In the genomic region with DNA sequence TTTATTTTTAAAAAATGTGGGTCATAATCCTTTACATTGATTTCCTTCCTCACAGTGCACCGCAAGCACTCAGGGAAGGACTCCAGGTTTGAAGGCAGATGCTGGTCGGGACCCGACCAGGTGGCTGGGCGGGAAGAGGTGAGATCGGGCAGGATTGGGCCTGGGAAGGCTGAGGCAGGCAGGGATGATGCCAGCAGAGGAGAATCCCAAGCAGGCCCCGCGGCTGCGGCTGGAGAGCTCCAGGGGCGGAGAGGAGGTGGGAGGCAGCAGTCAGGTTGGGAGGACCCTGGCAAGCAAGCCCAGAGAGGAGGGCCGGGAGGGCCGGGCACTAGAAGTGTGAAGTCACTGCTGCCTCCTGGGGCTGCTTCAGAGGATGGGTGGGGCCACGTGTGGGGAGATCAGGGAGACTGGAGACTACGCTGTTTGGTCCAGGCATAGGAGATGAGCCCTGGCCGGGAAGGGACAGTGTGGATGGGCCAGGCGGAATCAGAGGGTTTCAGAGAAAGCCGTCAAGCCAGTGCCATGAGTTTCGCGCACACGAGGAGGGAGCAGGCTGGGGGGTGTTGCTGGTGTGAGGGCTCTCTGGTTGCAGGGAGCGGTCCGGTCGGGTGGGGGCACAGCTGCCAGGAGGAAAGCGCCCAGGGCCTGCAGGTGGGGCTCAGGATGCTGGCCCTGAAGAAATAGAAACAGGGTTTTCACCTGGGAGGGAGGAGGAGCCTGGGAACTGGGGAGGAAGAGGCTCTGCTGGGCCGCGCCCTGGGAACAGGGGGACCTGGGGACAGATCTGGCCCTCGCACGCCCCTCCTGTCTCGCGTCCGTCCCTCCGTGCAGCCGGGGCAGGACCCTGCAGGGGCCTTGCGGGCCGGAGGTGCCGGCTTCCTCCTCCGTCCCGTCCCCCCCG, we compare ENCODE assay signal across 1 cellular context.
A peak's percentile ranks its signal among the peaks of the same experiment; 100 is the strongest.
TF ChIP-seq lines count a peak whose summit lies in the region.

No MANE protein-coding gene starts in this region.

TF ChIP-seq in HEK293, 187 proteins besides CTCF, POLR2A, EP300 and RAD21 (continued from another document):
- TF ChIP-seq ZBTB11 (tag by site-specific recombination; conservative IDR thresholded peaks at IDR 0.05; ENCODE audit: low read depth) (0 out of 2 replicates have a peak, but pooled peaks have one; percentile 30), KLF1 (tag by site-specific recombination; IDR thresholded peaks at IDR 0.05) (peak; percentile 86), ZNF157 (tag by site-specific recombination; IDR thresholded peaks at IDR 0.05) (no peak), ZNF529 (tag by site-specific recombination; IDR thresholded peaks at IDR 0.05; ENCODE audit: insufficient replicate concordance) (no peak), YY1 (tag by site-specific recombination; IDR thresholded peaks at IDR 0.05) (no peak), ZNF302 (tag by site-specific recombination; IDR thresholded peaks at IDR 0.05; ENCODE audit: low read depth) (no peak), ZSCAN30 (tag by site-specific recombination; IDR thresholded peaks at IDR 0.05) (no peak), ZIC2 (tag by site-specific recombination; IDR thresholded peaks at IDR 0.05) (0 out of 2 replicates have a peak, but pooled peaks have one; percentile 25), ZNF777 (tag by site-specific recombination; IDR thresholded peaks at IDR 0.05; ENCODE audit: borderline replicate concordance) (no peak), OSR2 (tag by site-specific recombination; IDR thresholded peaks at IDR 0.05) (no peak), ZNF670 (tag by site-specific recombination; IDR thresholded peaks at IDR 0.05; ENCODE audit: low read depth) (no peak), ZBTB26 (tag by site-specific recombination; optimal IDR thresholded peaks at IDR 0.05) (no peak), GLIS1 (tag by site-specific recombination; IDR thresholded peaks at IDR 0.05) (0 out of 2 replicates have a peak, but pooled peaks have one; percentile 30), ZNF274 (IDR thresholded peaks at IDR 0.05; ENCODE audit: low read length) (no peak), ZNF274 (tag by site-specific recombination; IDR thresholded peaks at IDR 0.05; ENCODE audit: borderline replicate concordance) (no peak), BCL6B (tag by site-specific recombination; IDR thresholded peaks at IDR 0.05) (no peak), ZNF354C (tag by site-specific recombination; IDR thresholded peaks at IDR 0.05; ENCODE audit: borderline replicate concordance, low read depth) (no peak), ZNF768 (tag by site-specific recombination; IDR thresholded peaks at IDR 0.05) (no peak), ZBTB48 (tag by site-specific recombination; IDR thresholded peaks at IDR 0.05) (peak; percentile 85)
- TF ChIP-seq, protein P1, sequence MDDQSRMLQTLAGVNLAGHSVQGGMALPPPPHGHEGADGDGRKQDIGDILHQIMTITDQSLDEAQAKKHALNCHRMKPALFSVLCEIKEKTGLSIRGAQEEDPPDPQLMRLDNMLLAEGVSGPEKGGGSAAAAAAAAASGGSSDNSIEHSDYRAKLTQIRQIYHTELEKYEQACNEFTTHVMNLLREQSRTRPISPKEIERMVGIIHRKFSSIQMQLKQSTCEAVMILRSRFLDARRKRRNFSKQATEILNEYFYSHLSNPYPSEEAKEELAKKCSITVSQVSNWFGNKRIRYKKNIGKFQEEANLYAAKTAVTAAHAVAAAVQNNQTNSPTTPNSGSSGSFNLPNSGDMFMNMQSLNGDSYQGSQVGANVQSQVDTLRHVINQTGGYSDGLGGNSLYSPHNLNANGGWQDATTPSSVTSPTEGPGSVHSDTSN (CRISPR knock-in tag; IDR thresholded peaks at IDR 0.05) = peak; percentile 74; the same call in 1 of the 2 replicates
- TF ChIP-seq, protein P2, sequence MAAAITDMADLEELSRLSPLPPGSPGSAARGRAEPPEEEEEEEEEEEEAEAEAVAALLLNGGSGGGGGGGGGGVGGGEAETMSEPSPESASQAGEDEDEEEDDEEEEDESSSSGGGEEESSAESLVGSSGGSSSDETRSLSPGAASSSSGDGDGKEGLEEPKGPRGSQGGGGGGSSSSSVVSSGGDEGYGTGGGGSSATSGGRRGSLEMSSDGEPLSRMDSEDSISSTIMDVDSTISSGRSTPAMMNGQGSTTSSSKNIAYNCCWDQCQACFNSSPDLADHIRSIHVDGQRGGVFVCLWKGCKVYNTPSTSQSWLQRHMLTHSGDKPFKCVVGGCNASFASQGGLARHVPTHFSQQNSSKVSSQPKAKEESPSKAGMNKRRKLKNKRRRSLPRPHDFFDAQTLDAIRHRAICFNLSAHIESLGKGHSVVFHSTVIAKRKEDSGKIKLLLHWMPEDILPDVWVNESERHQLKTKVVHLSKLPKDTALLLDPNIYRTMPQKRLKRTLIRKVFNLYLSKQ (tag by site-specific recombination; IDR thresholded peaks at IDR 0.05; ENCODE audit: borderline replicate concordance) = no peak
- TF ChIP-seq, protein P3, sequence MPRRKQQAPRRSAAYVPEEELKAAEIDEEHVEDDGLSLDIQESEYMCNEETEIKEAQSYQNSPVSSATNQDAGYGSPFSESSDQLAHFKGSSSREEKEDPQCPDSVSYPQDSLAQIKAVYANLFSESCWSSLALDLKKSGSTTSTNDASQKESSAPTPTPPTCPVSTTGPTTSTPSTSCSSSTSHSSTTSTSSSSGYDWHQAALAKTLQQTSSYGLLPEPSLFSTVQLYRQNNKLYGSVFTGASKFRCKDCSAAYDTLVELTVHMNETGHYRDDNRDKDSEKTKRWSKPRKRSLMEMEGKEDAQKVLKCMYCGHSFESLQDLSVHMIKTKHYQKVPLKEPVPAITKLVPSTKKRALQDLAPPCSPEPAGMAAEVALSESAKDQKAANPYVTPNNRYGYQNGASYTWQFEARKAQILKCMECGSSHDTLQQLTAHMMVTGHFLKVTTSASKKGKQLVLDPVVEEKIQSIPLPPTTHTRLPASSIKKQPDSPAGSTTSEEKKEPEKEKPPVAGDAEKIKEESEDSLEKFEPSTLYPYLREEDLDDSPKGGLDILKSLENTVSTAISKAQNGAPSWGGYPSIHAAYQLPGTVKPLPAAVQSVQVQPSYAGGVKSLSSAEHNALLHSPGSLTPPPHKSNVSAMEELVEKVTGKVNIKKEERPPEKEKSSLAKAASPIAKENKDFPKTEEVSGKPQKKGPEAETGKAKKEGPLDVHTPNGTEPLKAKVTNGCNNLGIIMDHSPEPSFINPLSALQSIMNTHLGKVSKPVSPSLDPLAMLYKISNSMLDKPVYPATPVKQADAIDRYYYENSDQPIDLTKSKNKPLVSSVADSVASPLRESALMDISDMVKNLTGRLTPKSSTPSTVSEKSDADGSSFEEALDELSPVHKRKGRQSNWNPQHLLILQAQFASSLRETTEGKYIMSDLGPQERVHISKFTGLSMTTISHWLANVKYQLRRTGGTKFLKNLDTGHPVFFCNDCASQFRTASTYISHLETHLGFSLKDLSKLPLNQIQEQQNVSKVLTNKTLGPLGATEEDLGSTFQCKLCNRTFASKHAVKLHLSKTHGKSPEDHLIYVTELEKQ (tag by site-specific recombination; IDR thresholded peaks at IDR 0.05; ENCODE audit: borderline replicate concordance) = no peak
